1 cellular context compared by ENCODE assay signal in the genomic region with DNA sequence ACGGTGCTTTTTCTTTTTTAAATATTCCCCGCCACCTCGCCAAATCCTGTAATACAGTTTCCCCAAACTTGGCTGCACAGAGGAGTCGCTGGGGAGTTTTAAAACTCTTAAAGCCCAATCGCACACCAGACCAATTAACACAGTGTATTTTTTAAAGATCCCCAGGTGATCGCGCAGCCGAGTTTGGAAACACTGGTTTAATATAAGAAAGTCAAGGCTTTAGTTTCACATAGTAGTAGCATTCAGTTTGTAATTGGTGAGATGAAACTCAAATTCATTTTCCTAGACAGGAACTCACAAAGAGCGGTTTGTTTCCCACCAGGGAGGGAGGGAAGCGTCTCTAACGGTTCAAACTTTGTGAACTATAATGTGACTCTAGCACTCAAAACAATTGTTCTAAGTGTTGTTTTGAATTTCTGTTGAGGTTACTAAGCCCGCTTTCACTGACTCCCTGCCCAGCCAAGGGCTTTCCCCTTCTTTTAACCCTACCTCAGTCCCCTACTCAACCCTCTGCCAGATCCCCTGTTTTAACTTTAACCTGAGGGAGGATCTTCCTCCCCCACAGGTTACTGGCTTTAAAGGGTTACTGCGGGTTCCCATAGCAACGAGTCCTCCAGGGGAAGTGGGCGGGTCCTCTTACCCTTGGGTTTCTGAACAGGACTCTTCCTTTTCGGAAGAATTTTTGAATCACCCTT.
A peak's percentile ranks its signal among the peaks of the same experiment; 100 is the strongest.
TF ChIP-seq lines count a peak whose summit lies in the region.

No MANE protein-coding gene starts in this region.

TF ChIP-seq in HepG2, 621 proteins besides CTCF, POLR2A, EP300 and RAD21 (continued from another document and continues in another):
- TF ChIP-seq MYC (CRISPR knock-in tag; IDR thresholded peaks at IDR 0.05; ENCODE audit: borderline replicate concordance) = no peak
- TF ChIP-seq TCF7 (IDR thresholded peaks at IDR 0.05; ENCODE audit: low read depth) = no peak
- TF ChIP-seq SMC3 (IDR thresholded peaks at IDR 0.05; ENCODE audit: low read length) = no peak
- TF ChIP-seq ZNF142 (CRISPR knock-in tag; IDR thresholded peaks at IDR 0.05) = no peak
- no peak for TF ChIP-seq PCBP1 (IDR thresholded peaks at IDR 0.05; ENCODE audit: borderline replicate concordance, low read depth, low read length)
- TF ChIP-seq, protein P1, sequence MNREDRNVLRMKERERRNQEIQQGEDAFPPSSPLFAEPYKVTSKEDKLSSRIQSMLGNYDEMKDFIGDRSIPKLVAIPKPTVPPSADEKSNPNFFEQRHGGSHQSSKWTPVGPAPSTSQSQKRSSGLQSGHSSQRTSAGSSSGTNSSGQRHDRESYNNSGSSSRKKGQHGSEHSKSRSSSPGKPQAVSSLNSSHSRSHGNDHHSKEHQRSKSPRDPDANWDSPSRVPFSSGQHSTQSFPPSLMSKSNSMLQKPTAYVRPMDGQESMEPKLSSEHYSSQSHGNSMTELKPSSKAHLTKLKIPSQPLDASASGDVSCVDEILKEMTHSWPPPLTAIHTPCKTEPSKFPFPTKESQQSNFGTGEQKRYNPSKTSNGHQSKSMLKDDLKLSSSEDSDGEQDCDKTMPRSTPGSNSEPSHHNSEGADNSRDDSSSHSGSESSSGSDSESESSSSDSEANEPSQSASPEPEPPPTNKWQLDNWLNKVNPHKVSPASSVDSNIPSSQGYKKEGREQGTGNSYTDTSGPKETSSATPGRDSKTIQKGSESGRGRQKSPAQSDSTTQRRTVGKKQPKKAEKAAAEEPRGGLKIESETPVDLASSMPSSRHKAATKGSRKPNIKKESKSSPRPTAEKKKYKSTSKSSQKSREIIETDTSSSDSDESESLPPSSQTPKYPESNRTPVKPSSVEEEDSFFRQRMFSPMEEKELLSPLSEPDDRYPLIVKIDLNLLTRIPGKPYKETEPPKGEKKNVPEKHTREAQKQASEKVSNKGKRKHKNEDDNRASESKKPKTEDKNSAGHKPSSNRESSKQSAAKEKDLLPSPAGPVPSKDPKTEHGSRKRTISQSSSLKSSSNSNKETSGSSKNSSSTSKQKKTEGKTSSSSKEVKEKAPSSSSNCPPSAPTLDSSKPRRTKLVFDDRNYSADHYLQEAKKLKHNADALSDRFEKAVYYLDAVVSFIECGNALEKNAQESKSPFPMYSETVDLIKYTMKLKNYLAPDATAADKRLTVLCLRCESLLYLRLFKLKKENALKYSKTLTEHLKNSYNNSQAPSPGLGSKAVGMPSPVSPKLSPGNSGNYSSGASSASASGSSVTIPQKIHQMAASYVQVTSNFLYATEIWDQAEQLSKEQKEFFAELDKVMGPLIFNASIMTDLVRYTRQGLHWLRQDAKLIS (CRISPR knock-in tag; IDR thresholded peaks at IDR 0.05) = no peak
- no peak for TF ChIP-seq EHMT2 (IDR thresholded peaks at IDR 0.05; ENCODE audit: borderline replicate concordance, low read depth, low read length)
- TF ChIP-seq SP5 (CRISPR knock-in tag; IDR thresholded peaks at IDR 0.05; ENCODE audit: borderline replicate concordance, low read depth) = peak; percentile 58
- no peak for TF ChIP-seq TOPORS (CRISPR knock-in tag; IDR thresholded peaks at IDR 0.05)
- TF ChIP-seq MAX (IDR thresholded peaks at IDR 0.05) = no peak
- no peak for TF ChIP-seq ZNF713 (CRISPR knock-in tag; IDR thresholded peaks at IDR 0.05)
- no peak for TF ChIP-seq ZNF616 (CRISPR knock-in tag; IDR thresholded peaks at IDR 0.05; ENCODE audit: low read depth)
- TF ChIP-seq ZNF782 (CRISPR knock-in tag; IDR thresholded peaks at IDR 0.05; ENCODE audit: borderline replicate concordance) = no peak
- TF ChIP-seq TMF1 (CRISPR knock-in tag; IDR thresholded peaks at IDR 0.05; ENCODE audit: low read depth) = no peak
- no peak for TF ChIP-seq ZBTB3 (CRISPR knock-in tag; IDR thresholded peaks at IDR 0.05; ENCODE audit: borderline replicate concordance, low read depth)
- TF ChIP-seq YEATS2 (CRISPR knock-in tag; IDR thresholded peaks at IDR 0.05; ENCODE audit: borderline replicate concordance) = 0 out of 2 replicates have a peak, but pooled peaks have one; percentile 24
- no peak for TF ChIP-seq ONECUT2 (CRISPR knock-in tag; IDR thresholded peaks at IDR 0.05)
- TF ChIP-seq, protein P2, sequence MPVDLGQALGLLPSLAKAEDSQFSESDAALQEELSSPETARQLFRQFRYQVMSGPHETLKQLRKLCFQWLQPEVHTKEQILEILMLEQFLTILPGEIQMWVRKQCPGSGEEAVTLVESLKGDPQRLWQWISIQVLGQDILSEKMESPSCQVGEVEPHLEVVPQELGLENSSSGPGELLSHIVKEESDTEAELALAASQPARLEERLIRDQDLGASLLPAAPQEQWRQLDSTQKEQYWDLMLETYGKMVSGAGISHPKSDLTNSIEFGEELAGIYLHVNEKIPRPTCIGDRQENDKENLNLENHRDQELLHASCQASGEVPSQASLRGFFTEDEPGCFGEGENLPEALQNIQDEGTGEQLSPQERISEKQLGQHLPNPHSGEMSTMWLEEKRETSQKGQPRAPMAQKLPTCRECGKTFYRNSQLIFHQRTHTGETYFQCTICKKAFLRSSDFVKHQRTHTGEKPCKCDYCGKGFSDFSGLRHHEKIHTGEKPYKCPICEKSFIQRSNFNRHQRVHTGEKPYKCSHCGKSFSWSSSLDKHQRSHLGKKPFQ (CRISPR knock-in tag; IDR thresholded peaks at IDR 0.05; ENCODE audit: insufficient replicate concordance) = no peak
- no peak for TF ChIP-seq ZNF253 (CRISPR knock-in tag; IDR thresholded peaks at IDR 0.05; ENCODE audit: borderline replicate concordance)
- no peak for TF ChIP-seq ZKSCAN5 (CRISPR knock-in tag; IDR thresholded peaks at IDR 0.05)
- TF ChIP-seq SOX5 (CRISPR knock-in tag; IDR thresholded peaks at IDR 0.05; ENCODE audit: borderline replicate concordance) = no peak
- TF ChIP-seq GMEB1 (CRISPR knock-in tag; IDR thresholded peaks at IDR 0.05; ENCODE audit: borderline replicate concordance) = no peak
- TF ChIP-seq ZNF263 (CRISPR knock-in tag; IDR thresholded peaks at IDR 0.05) = peak; percentile 97
- no peak for TF ChIP-seq RFXANK (CRISPR knock-in tag; IDR thresholded peaks at IDR 0.05)
- no peak for TF ChIP-seq FOXP1 (IDR thresholded peaks at IDR 0.05)
- no peak for TF ChIP-seq FOXP1 (CRISPR knock-in tag; IDR thresholded peaks at IDR 0.05)
- no peak for TF ChIP-seq ZNF407 (CRISPR knock-in tag; IDR thresholded peaks at IDR 0.05; ENCODE audit: not compliant biosample characterization)
- no peak for TF ChIP-seq ZNF567 (CRISPR knock-in tag; IDR thresholded peaks at IDR 0.05; ENCODE audit: borderline replicate concordance)
- no peak for TF ChIP-seq ZNF207 (IDR thresholded peaks at IDR 0.05; ENCODE audit: borderline replicate concordance)
- no peak for TF ChIP-seq LCORL (IDR thresholded peaks at IDR 0.05)
- no peak for TF ChIP-seq LCORL (CRISPR knock-in tag; IDR thresholded peaks at IDR 0.05)
- TF ChIP-seq CENPT (CRISPR knock-in tag; IDR thresholded peaks at IDR 0.05; ENCODE audit: low read depth) = no peak
- TF ChIP-seq, protein P3, sequence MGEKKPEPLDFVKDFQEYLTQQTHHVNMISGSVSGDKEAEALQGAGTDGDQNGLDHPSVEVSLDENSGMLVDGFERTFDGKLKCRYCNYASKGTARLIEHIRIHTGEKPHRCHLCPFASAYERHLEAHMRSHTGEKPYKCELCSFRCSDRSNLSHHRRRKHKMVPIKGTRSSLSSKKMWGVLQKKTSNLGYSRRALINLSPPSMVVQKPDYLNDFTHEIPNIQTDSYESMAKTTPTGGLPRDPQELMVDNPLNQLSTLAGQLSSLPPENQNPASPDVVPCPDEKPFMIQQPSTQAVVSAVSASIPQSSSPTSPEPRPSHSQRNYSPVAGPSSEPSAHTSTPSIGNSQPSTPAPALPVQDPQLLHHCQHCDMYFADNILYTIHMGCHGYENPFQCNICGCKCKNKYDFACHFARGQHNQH (CRISPR knock-in tag; IDR thresholded peaks at IDR 0.05) = peak; percentile 60; the same call in 1 of the 2 replicates
